9 cellular contexts compared by ENCODE assay signal in the genomic region with DNA sequence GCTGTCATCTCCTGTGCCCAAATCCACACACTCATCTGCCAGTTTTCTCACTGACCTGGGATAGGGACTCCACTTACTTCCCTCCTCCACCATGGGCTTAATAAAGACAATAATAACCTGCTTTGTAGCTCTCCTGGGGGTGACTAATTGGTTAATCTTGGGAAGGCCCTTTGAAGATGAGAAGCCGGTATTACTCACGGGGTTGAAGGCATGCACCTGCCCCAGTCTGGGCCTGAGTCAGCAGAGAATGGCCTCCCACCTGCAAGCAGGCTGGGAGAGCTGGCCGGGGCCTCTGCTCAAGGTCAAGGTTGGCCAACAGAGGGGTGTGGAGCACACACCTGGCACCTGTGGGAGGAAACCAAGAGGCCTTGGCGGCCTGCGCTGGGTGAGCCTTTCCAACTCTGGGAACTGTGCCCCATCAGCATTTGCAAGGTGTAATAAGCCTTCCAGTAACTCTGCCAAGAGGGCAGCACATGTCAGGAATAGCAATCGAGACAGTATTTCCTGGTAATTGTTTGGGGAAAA. TPM values are rescaled to one million over a fixed set of nuclear protein-coding genes. Genes with fewer than 3 reads are reported as not detected.
DNase-seq lines count a peak whose midpoint lies in the region; TF ChIP-seq lines count a peak whose summit lies in the region.
"Had no signal": no experiment of that assay in that cellular context is flagged by ENCODE, and none has a peak within 500 bp of the region (broad histone marks: within the 10 kb centered on the region; RNA-seq: fewer than 3 reads in every experiment).

No MANE protein-coding gene starts in this region.

- no peak overlapping the region for H3K4me3 ChIP-seq in coronary artery
- no peak overlapping the region for H3K4me3 ChIP-seq in prostate gland

- H3K27me3 Mint-ChIP-seq in nephron progenitor cell (ENCODE audit: low read depth, poor library complexity) (peaks cover 9% of the 10 kb centered on the region), type B pancreatic cell (no peaks in the 10 kb centered on the region)
- H3K27me3 Mint-ChIP-seq: stimulated activated naive CD8-positive, alpha-beta T cell treated with anti-CD3 and anti-CD28 coated beads, Interleukin-15, Interleukin-2, amounts not matched to agents 100 ng/mL and 50 ng/mL, for 24 hours had no signal

- POLR2A ChIA-PET in GM10248 (lab: Yijun Ruan, JAX), result interaction anchor here (0.7 to 2.2 kb wide), 4 partner anchors 64 to 479 kb away, joined by 3 to 8 read pairs (median 4); no protein-coding TSS in a partner anchor

- CTCF ChIA-PET in GM10248 (lab: Yijun Ruan, JAX), result interaction anchor here (0.7 to 2.1 kb wide), 9 partner anchors 12 to 580 kb away, joined by 3 to 9 read pairs (median 4); no protein-coding TSS in a partner anchor

- no peaks in the 10 kb centered on the region for H3K9me3 ChIP-seq in prostate gland

- no peak overlapping the region for H3K27ac Mint-ChIP-seq in nephron progenitor cell
- no peak overlapping the region for H3K27ac Mint-ChIP-seq in type B pancreatic cell
- H3K27ac Mint-ChIP-seq: stimulated activated naive CD8-positive, alpha-beta T cell treated with anti-CD3 and anti-CD28 coated beads, Interleukin-15, Interleukin-2, amounts not matched to agents 100 ng/mL and 50 ng/mL, for 24 hours had no signal

- H3K4me3 Mint-ChIP-seq in nephron progenitor cell, result no peak overlapping the region
- H3K4me3 Mint-ChIP-seq in type B pancreatic cell, result no peak overlapping the region
- H3K4me3 Mint-ChIP-seq: stimulated activated naive CD8-positive, alpha-beta T cell treated with anti-CD3 and anti-CD28 coated beads, Interleukin-15, Interleukin-2, amounts not matched to agents 100 ng/mL and 50 ng/mL, for 24 hours had no signal

- peak overlapping the region; percentile 16 to 69 for H3K27ac ChIP-seq in coronary artery
- H3K27ac ChIP-seq in prostate gland, result peak overlapping the region; percentile 52 to 70

- no peak for TF ChIP-seq CTCF in GM10248 (IDR thresholded peaks at IDR 0.05; ENCODE audit: control extremely low read depth, extremely low read depth, low read depth, missing control alignments)
- no peak for TF ChIP-seq CTCF in coronary artery (IDR thresholded peaks at IDR 0.05)
- TF ChIP-seq CTCF in prostate gland (IDR thresholded peaks at IDR 0.05), result peak in 1 of 4 experiments; percentile 27
- no peak for TF ChIP-seq CTCF in nephron progenitor cell (IDR thresholded peaks at IDR 0.05)
- no peak for TF ChIP-seq CTCF in type B pancreatic cell (conservative IDR thresholded peaks at IDR 0.05)

- H3K36me3 Mint-ChIP-seq in nephron progenitor cell (ENCODE audit: low read depth), result no peaks in the 10 kb centered on the region
- H3K36me3 Mint-ChIP-seq in type B pancreatic cell, result no peaks in the 10 kb centered on the region

- H3K4me1 Mint-ChIP-seq in nephron progenitor cell (peaks cover 38% of the 10 kb centered on the region), type B pancreatic cell (ENCODE audit: unreplicated experiment) (peaks cover 45% of the 10 kb centered on the region)

- peaks cover 21% of the 10 kb centered on the region for H3K4me1 ChIP-seq in prostate gland (replicated peaks)

- intact Hi-C loops in prostate gland (cut with DNase I), result loop anchor here (5.0 kb wide), 3 partner anchors 82 to 402 kb away; no protein-coding TSS in a partner anchor

- no peak for TF ChIP-seq POLR2A in prostate gland (IDR thresholded peaks at IDR 0.05)

- WGBS in prostate gland, result 36% methylated on average over 6 of the region's 6 CpGs

- DNase-seq in GM10248 (ENCODE audit: extremely low spot score) (peak; percentile 59), NCI-H1105 treated with DMSO at 0.1 percent for 48 hours (lab: John Stamatoyannopoulos, UW) (peak; percentile 51), coronary artery (ENCODE audit: low spot score) (no peak), prostate gland (ENCODE audit: low spot score) (peak; percentile 84), NOMO-1 (lab: John Stamatoyannopoulos, UW; ENCODE audit: unreplicated experiment in 2 of 2) (no peak), nephron progenitor cell (no peak), ecto neural progenitor cell (ENCODE audit: low spot score) (no peak), type B pancreatic cell (ENCODE audit: extremely low spot score, unreplicated experiment) (no peak)

- H3K9me3 Mint-ChIP-seq in nephron progenitor cell, result no peaks in the 10 kb centered on the region
- no peaks in the 10 kb centered on the region for H3K9me3 Mint-ChIP-seq in type B pancreatic cell
- H3K9me3 Mint-ChIP-seq: stimulated activated naive CD8-positive, alpha-beta T cell treated with anti-CD3 and anti-CD28 coated beads, Interleukin-15, Interleukin-2, amounts not matched to agents 100 ng/mL and 50 ng/mL, for 24 hours had no signal

- no peaks in the 10 kb centered on the region for H3K36me3 ChIP-seq in prostate gland

- no peaks in the 10 kb centered on the region for H3K27me3 ChIP-seq in prostate gland (replicated peaks; ENCODE audit: insufficient read depth)

RNA-seq across cellular contexts. Expression of a gene that starts 49.1 kb away (rescaled TPM):
- total RNA-seq in prostate gland (100 to 1,000 TPM in 1 of 2 donors, 10 to 100 TPM in 1; 77.1 to 135 TPM), type B pancreatic cell (ENCODE audit: low replicate concordance) (113 and 119 TPM in 2 replicates)

Comparison
In these comparisons a context has a peak if more than half of its experiments do, and no peak if none do; other contexts are left out.
1. DNase-seq: peak in GM10248 (single experiment), NCI-H1105 treated with DMSO at 0.1 percent for 48 hours (single experiment) and prostate gland (single experiment); none in coronary artery (single experiment), NOMO-1 (0 of 2), nephron progenitor cell (single experiment), ecto neural progenitor cell (single experiment) and type B pancreatic cell (single experiment).